In the genomic region with DNA sequence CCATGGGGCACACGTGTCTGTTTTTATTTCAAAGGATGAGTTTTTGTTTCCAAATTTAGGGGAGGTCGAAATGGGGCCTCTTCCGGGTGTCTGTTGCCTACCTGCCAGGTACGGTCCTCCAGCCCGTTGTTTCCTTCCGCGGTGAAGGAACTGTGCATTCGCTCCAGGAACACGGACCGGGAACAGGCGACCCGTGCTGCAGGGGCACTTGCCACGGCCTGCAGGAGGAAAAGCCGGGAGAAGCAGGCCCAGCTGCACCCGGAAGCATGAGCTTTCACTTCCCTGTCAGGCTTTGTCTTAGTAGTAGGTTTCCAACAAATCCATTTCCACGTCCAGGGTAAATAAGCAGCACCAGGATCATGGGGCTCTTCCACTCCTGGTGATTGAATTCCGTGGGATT, we compare ENCODE assay signal across 23 cellular contexts.
"Had no signal": no experiment of that assay in that cellular context is flagged by ENCODE, and none has a peak within 500 bp of the region (broad histone marks: within the 10 kb centered on the region; RNA-seq: fewer than 3 reads in every experiment).

No MANE protein-coding gene starts in this region.

- H3K4me1 ChIP-seq: colonic mucosa, esophagus squamous epithelium, heart right ventricle, stomach, testis, tibial artery had no signal

- H3K27me3 Mint-ChIP-seq: central memory CD8-positive, alpha-beta T cell; dendritic cell treated with granulocyte-macrophage colony-stimulating factor and Interleukin-4, amounts not matched to agents 40 ng/mL and 50 ng/mL, for 4 days; memory B cell; type B pancreatic cell had no signal

- H3K4me3 ChIP-seq: colonic mucosa, esophagus squamous epithelium, heart right ventricle, lung, smooth muscle cell, stomach, testis, tibial artery had no signal

- DNase-seq: colonic mucosa; effector CD8-positive, alpha-beta T cell; esophagus squamous epithelium; foreskin melanocyte; glutamatergic neuron; heart right ventricle; hypothalamus; kidney; natural killer cell; stimulated activated CD4-positive, alpha-beta T cell treated with anti-CD3 and anti-CD28 coated beads, Interleukin-12 subunit alpha, Interleukin-12 subunit beta, amount 100 ng/mL, for 4 hours; stimulated activated CD4-positive, alpha-beta T cell treated with anti-CD3 and anti-CD28 coated beads, Interleukin-1b, Interleukin-23, amount 100 ng/mL, for 48 hours; stimulated activated CD4-positive, alpha-beta T cell treated with anti-CD3 and anti-CD28 coated beads, Interleukin-4, amount 100 ng/mL, for 1 hour; stimulated activated naive CD4-positive, alpha-beta T cell treated with Interleukin-2 at 50 U/mL for 16 hours; stomach; testis; tibial artery had no signal

- H3K4me2 ChIP-seq: smooth muscle cell had no signal

- H3K9me3 ChIP-seq: colonic mucosa, esophagus squamous epithelium, heart right ventricle, stomach, testis, tibial artery had no signal

- H3K4me3 Mint-ChIP-seq: central memory CD8-positive, alpha-beta T cell; dendritic cell treated with granulocyte-macrophage colony-stimulating factor and Interleukin-4, amounts not matched to agents 40 ng/mL and 50 ng/mL, for 4 days; memory B cell; natural killer cell; stimulated activated effector memory CD8-positive, alpha-beta T cell treated with anti-CD3 and anti-CD28 coated beads, Interleukin-12 subunit alpha, Interleukin-12 subunit beta, amount 100 ng/mL, for 72 hours; type B pancreatic cell had no signal

- H3K27ac ChIP-seq: colonic mucosa, esophagus squamous epithelium, heart right ventricle, stomach, testis, tibial artery had no signal

- H3K27me3 ChIP-seq: colonic mucosa, esophagus squamous epithelium, heart right ventricle, stomach, testis, tibial artery had no signal

- H3K27ac Mint-ChIP-seq: dendritic cell treated with granulocyte-macrophage colony-stimulating factor and Interleukin-4, amounts not matched to agents 40 ng/mL and 50 ng/mL, for 4 days; memory B cell; natural killer cell; stimulated activated effector memory CD8-positive, alpha-beta T cell treated with anti-CD3 and anti-CD28 coated beads, Interleukin-12 subunit alpha, Interleukin-12 subunit beta, amount 100 ng/mL, for 72 hours; type B pancreatic cell had no signal

- H3K4me1 Mint-ChIP-seq: memory B cell; natural killer cell; stimulated activated effector memory CD8-positive, alpha-beta T cell treated with anti-CD3 and anti-CD28 coated beads, Interleukin-12 subunit alpha, Interleukin-12 subunit beta, amount 100 ng/mL, for 72 hours had no signal

- H3K9me3 Mint-ChIP-seq: central memory CD8-positive, alpha-beta T cell; dendritic cell treated with granulocyte-macrophage colony-stimulating factor and Interleukin-4, amounts not matched to agents 40 ng/mL and 50 ng/mL, for 4 days; memory B cell; natural killer cell; stimulated activated effector memory CD8-positive, alpha-beta T cell treated with anti-CD3 and anti-CD28 coated beads, Interleukin-12 subunit alpha, Interleukin-12 subunit beta, amount 100 ng/mL, for 72 hours; type B pancreatic cell had no signal
